Comparison of ENCODE assay signal across 24 cellular contexts in genomic region chr16:67263201-67263600, GRCh38. TPM values are rescaled to one million over a fixed set of nuclear protein-coding genes. Genes with fewer than 3 reads are reported as not detected.
DNase-seq lines count a peak whose midpoint lies in the region; FAIRE-seq and TF ChIP-seq lines count a peak whose summit lies in the region.
"Had no signal": no experiment of that assay in that cellular context is flagged by ENCODE, and none has a peak within 500 bp of the region (broad histone marks: within the 10 kb centered on the region; RNA-seq: fewer than 3 reads in every experiment).

No MANE protein-coding gene starts in this region.

- H3K36me3 ChIP-seq in H1 (ENCODE audit: control insufficient read depth in 2 of 4, insufficient read depth in 4 of 4, low read length in 3 of 4) (no peaks in the 10 kb centered on the region), osteoblast (ENCODE audit: insufficient read depth, low read length) (peaks cover 3% of the 10 kb centered on the region)
- H3K36me3 ChIP-seq: BE2C; BLaER1 treated with 17β-estradiol and CSF1 and Interleukin-3, amounts not matched to agents 10 nM and 100 nM had no signal

- H3K27ac ChIP-seq in H1 (ENCODE audit: low read depth, low read length): no peak overlapping the region
- H3K27ac ChIP-seq in osteoblast (ENCODE audit: low read depth, low read length): no peak overlapping the region
- H3K27ac ChIP-seq: 22Rv1; A549; BLaER1 treated with 17β-estradiol and CSF1 and Interleukin-3, amounts not matched to agents 10 nM and 100 nM; GM23248 had no signal

- H2BK20ac ChIP-seq in H1 (ENCODE audit: low read length): no peak overlapping the region

- POLR2A ChIA-PET in H1 (lab: Charles Lee; ENCODE audit: partially characterized antibody): interaction anchor here (2.8 kb wide), 1 partner anchor 14 kb away, joined by 12 read pairs; the partner anchor contains the start of gene SLC9A5

- H4K20me1 ChIP-seq in H1 (replicated peaks in 1 of 2; ENCODE audit: control insufficient read depth in 1 of 2, insufficient read depth in 2 of 2, low read length in 2 of 2) (peaks cover 0 to 2% of the 10 kb centered on the region in 2 experiments), osteoblast (ENCODE audit: insufficient read depth, low read length) (no peaks in the 10 kb centered on the region)
- H4K20me1 ChIP-seq: BLaER1 treated with 17β-estradiol and CSF1 and Interleukin-3, amounts not matched to agents 10 nM and 100 nM had no signal

- H3K9me3 ChIP-seq in H1 (ENCODE audit: insufficient read depth in 2 of 2, low read depth in 1 of 2, low read length in 1 of 2): no peaks in the 10 kb centered on the region
- H3K9me3 ChIP-seq in osteoblast (ENCODE audit: low read depth, low read length): no peaks in the 10 kb centered on the region
- H3K9me3 ChIP-seq: A549; BE2C; BLaER1 treated with 17β-estradiol and CSF1 and Interleukin-3, amounts not matched to agents 10 nM and 100 nM had no signal

- no peak for TF ChIP-seq RAD21 in H1 (IDR thresholded peaks at IDR 0.05 in 1 of 2, conservative IDR thresholded peaks at IDR 0.05 in 1 of 2; ENCODE audit: low read depth in 2 of 2, low read length in 2 of 2)

- H3K79me2 ChIP-seq in H1 (ENCODE audit: control insufficient read depth in 1 of 2, insufficient read depth in 2 of 2, low read length in 2 of 2) (no peaks in the 10 kb centered on the region), osteoblast (ENCODE audit: insufficient read depth, low read length) (no peaks in the 10 kb centered on the region)

- no peaks in the 10 kb centered on the region for H3K36me3 Mint-ChIP-seq in T-helper 1 cell treated with Interleukin-12 subunit alpha and Interleukin-12 subunit beta and Interleukin-4 antibody, amounts not matched to agents 30 μg/mL and 1 μg/mL, for 36 hours (ENCODE audit: low read depth)
- H3K36me3 Mint-ChIP-seq: CD14-positive monocyte; CD8-positive, alpha-beta memory T cell had no signal

- no peak overlapping the region for H3K23ac ChIP-seq in H1 (ENCODE audit: insufficient read length)

- H4K5ac ChIP-seq in H1 (ENCODE audit: insufficient read length, low read depth, low read length): no peak overlapping the region

- WGBS in H1 (ENCODE audit: extremely low coverage in 1 of 2, insufficient coverage in 1 of 2, insufficient read length in 1 of 2, insufficient replicate concordance in 2 of 2, low coverage in 1 of 2, low lambda C conversion rate in 2 of 2, missing lambda C conversion rate in 1 of 2), 2 experiments: 78% methylated on average over 3 of the region's 3 CpGs; no CpG with 5 or more reads in 1 of the 2 experiments

- peaks cover 6% of the 10 kb centered on the region for H3K27me3 Mint-ChIP-seq in T-helper 1 cell treated with Interleukin-12 subunit alpha and Interleukin-12 subunit beta and Interleukin-4 antibody, amounts not matched to agents 30 μg/mL and 1 μg/mL, for 36 hours (ENCODE audit: low read depth)

- H3K4me1 ChIP-seq in H1 (replicated peaks in 1 of 4; ENCODE audit: control insufficient read depth in 3 of 4, insufficient read depth in 4 of 4, low read length in 3 of 4): no peaks in the 10 kb centered on the region; a peak in 1 of 7 replicates
- H3K4me1 ChIP-seq in osteoblast (ENCODE audit: insufficient read depth, low read length): peaks cover 16% of the 10 kb centered on the region
- H3K4me1 ChIP-seq: BE2C had no signal

- no peak overlapping the region for H3K56ac ChIP-seq in H1 (replicated peaks; ENCODE audit: insufficient read length, low read depth, low read length)

- TF ChIP-seq EP300 in H1 (IDR thresholded peaks at IDR 0.05; ENCODE audit: borderline replicate concordance in 1 of 2, low read depth in 2 of 2, low read length in 2 of 2): no peak

- H3K9ac ChIP-seq in H1 (replicated peaks in 1 of 4; ENCODE audit: extremely low read depth in 1 of 4, low read depth in 3 of 4, low read length in 3 of 4): no peak overlapping the region
- H3K9ac ChIP-seq: BLaER1 treated with 17β-estradiol and CSF1 and Interleukin-3, amounts not matched to agents 10 nM and 100 nM; GM23248 had no signal

- H4K8ac ChIP-seq in H1 (ENCODE audit: extremely low read depth, insufficient read depth, low read length): peak overlapping the region; percentile 48; the same call in 1 of the 2 replicates

- no peak overlapping the region for H2BK120ac ChIP-seq in H1 (replicated peaks; ENCODE audit: low read depth, low read length)

- CTCF ChIA-PET in H1 (lab: Charles Lee; ENCODE audit: partially characterized antibody): interaction anchor here (1.2 to 14.4 kb wide), 6 partner anchors 15 to 130 kb away, joined by 3 to 217 read pairs (median 8); partner anchors contain the start of genes FHOD1, KCTD19, LRRC36 and PLEKHG4

- no peaks in the 10 kb centered on the region for H3K9me3 Mint-ChIP-seq in T-helper 1 cell treated with Interleukin-12 subunit alpha and Interleukin-12 subunit beta and Interleukin-4 antibody, amounts not matched to agents 30 μg/mL and 1 μg/mL, for 36 hours
- H3K9me3 Mint-ChIP-seq: CD4-positive, alpha-beta T cell; CD8-positive, alpha-beta memory T cell; H9 had no signal

- H4K91ac ChIP-seq in H1 (replicated peaks; ENCODE audit: insufficient read length, low read length): no peak overlapping the region

- no peak overlapping the region for H3K18ac ChIP-seq in H1 (ENCODE audit: extremely low read depth, low read length)

- H3K27me3 ChIP-seq in H1 (replicated peaks in 1 of 4; ENCODE audit: control insufficient read depth in 3 of 4, extremely low read depth in 1 of 4, insufficient read depth in 3 of 4, low read length in 3 of 4) (no peaks in the 10 kb centered on the region; a peak in 1 of 7 replicates), osteoblast (ENCODE audit: insufficient read depth, low read length) (no peaks in the 10 kb centered on the region)
- H3K27me3 ChIP-seq: BE2C; BLaER1 treated with 17β-estradiol and CSF1 and Interleukin-3, amounts not matched to agents 10 nM and 100 nM had no signal

- H3K23me2 ChIP-seq in H1 (ENCODE audit: low read depth, low read length): no peaks in the 10 kb centered on the region

- H3K4me3 Mint-ChIP-seq in T-helper 1 cell treated with Interleukin-12 subunit alpha and Interleukin-12 subunit beta and Interleukin-4 antibody, amounts not matched to agents 30 μg/mL and 1 μg/mL, for 36 hours: no peak overlapping the region
- H3K4me3 Mint-ChIP-seq: CD14-positive monocyte; CD4-positive, alpha-beta T cell; CD8-positive, alpha-beta memory T cell; H9 had no signal

- H3K27ac Mint-ChIP-seq in T-helper 1 cell treated with Interleukin-12 subunit alpha and Interleukin-12 subunit beta and Interleukin-4 antibody, amounts not matched to agents 30 μg/mL and 1 μg/mL, for 36 hours: peak overlapping the region; percentile 18
- H3K27ac Mint-ChIP-seq: CD14-positive monocyte; CD4-positive, alpha-beta T cell; H9 had no signal

- no peaks in the 10 kb centered on the region for H3K79me1 ChIP-seq in H1 (ENCODE audit: low read depth, low read length)

- no peak overlapping the region for H2AFZ ChIP-seq in H1 (ENCODE audit: low read length)
- H2AFZ ChIP-seq in osteoblast (ENCODE audit: low read length): no peak overlapping the region
- H2AFZ ChIP-seq: GM23248 had no signal

- no peak for TF ChIP-seq POLR2A in H1 (IDR thresholded peaks at IDR 0.05; ENCODE audit: control extremely low read depth in 1 of 2, low read depth in 2 of 2, low read length in 2 of 2)

- no peak overlapping the region for H3K4me3 ChIP-seq in H1 (ENCODE audit: extremely low read depth in 1 of 4, insufficient read depth in 2 of 4, low read depth in 3 of 4, low read length in 4 of 4)
- no peak overlapping the region for H3K4me3 ChIP-seq in osteoblast (ENCODE audit: insufficient read depth, low read length)
- H3K4me3 ChIP-seq: A549; BLaER1 treated with 17β-estradiol and CSF1 and Interleukin-3, amounts not matched to agents 10 nM and 100 nM; GM23248 had no signal

- no peak for DNase-seq in T-helper 1 cell
- peak; percentile 18 for DNase-seq in ELF-1 (ENCODE audit: low read depth, low spot score)
- no peak for DNase-seq in H1 (ENCODE audit: low read depth in 1 of 2, low spot score in 2 of 2)
- DNase-seq in osteoblast (ENCODE audit: insufficient read length, low spot score, missing footprints): peak; percentile 53
- DNase-seq in GM19240 (ENCODE audit: insufficient read length, low spot score): no peak
- DNase-seq in OCI-M1 (lab: John Stamatoyannopoulos, UW): no peak
- DNase-seq: ACHN; AML-193; BE2C; CD4-positive, alpha-beta T cell; CD8-positive, alpha-beta memory T cell; DMS 273 treated with DMSO at 0.1 percent for 48 hours; DMS79; EL; GF-D8; GM23248 had no signal

- no peak overlapping the region for H3K14ac ChIP-seq in H1 (ENCODE audit: insufficient read length)

- peaks cover 7% of the 10 kb centered on the region for H3K4me1 Mint-ChIP-seq in T-helper 1 cell treated with Interleukin-12 subunit alpha and Interleukin-12 subunit beta and Interleukin-4 antibody, amounts not matched to agents 30 μg/mL and 1 μg/mL, for 36 hours (ENCODE audit: low read depth)
- H3K4me1 Mint-ChIP-seq: CD8-positive, alpha-beta memory T cell; H9 had no signal

- TF ChIP-seq CTCF in H1 (IDR thresholded peaks at IDR 0.05; ENCODE audit: control extremely low read depth in 1 of 3, insufficient read depth in 1 of 3, low read depth in 1 of 3, low read length in 3 of 3) (no peak), osteoblast (IDR thresholded peaks at IDR 0.05; ENCODE audit: extremely low read depth, low read depth, low read length) (no peak)

- no peak overlapping the region for H2BK15ac ChIP-seq in H1 (ENCODE audit: low read length)

- H2BK12ac ChIP-seq in H1 (ENCODE audit: low read depth, low read length): no peak overlapping the region

- H3K4me2 ChIP-seq in H1 (ENCODE audit: insufficient read depth in 1 of 2, low read depth in 2 of 2, low read length in 2 of 2) (no peak overlapping the region), osteoblast (ENCODE audit: insufficient read depth, low read length) (no peak overlapping the region)
- H3K4me2 ChIP-seq: A549 had no signal

- H3K4ac ChIP-seq in H1 (replicated peaks; ENCODE audit: insufficient read length, low read depth, low read length): no peak overlapping the region

- H2BK5ac ChIP-seq in H1 (ENCODE audit: low read depth, low read length): no peak overlapping the region

- no peak overlapping the region for H2AK5ac ChIP-seq in H1 (ENCODE audit: low read depth, low read length)

- FAIRE-seq in H1 (lab: Jason Lieb, UNC): no peak
- FAIRE-seq: A549, D721Med, GM12891 had no signal

RNA-seq across cellular contexts. Expression of gene SLC9A5, which starts 14.4 kb away (rescaled TPM):
- 7.9 and 8.5 TPM in 2 replicates for total RNA-seq in H1 (2021; fragmentation: NEBNext Ultra II Directional; extraction: Animal tissue kit (Norgen Biotek cat#: 25700))
- polyA plus RNA-seq in H1 (2011; rRNA removed): 8.6 and 11.6 TPM in 2 replicates
- polyA plus RNA-seq in H1 (2011; cell fraction: cytosol; rRNA removed): 11.7 TPM
- 63.5 TPM for polyA plus RNA-seq in H1 (2011; cell fraction: nucleus; rRNA removed)
- 7.6 to 12.3 TPM (median 10.6 TPM) in 4 replicates for polyA plus RNA-seq in H1 (2012, experiment 1 of 2)
- 4.7 TPM for polyA plus RNA-seq in H1 (2012, experiment 2 of 2)
- 5.2 TPM for polyA plus RNA-seq in H1 (2013, experiment 1 of 2)
- polyA plus RNA-seq in H1 (2013, experiment 2 of 2): 5.2 TPM
- polyA minus RNA-seq in H1 (2011; rRNA and poly(A)+ RNA removed): 6.3 and 6.7 TPM in 2 replicates
- polyA minus RNA-seq in H1 (2011; cell fraction: cytosol; rRNA and poly(A)+ RNA removed): 3.6 TPM
- 12.6 TPM for polyA minus RNA-seq in H1 (2011; cell fraction: nucleus; rRNA and poly(A)+ RNA removed)
- total RNA-seq in osteoblast: 2.9 and 3.6 TPM in 2 replicates
- polyA plus RNA-seq: CD14-positive monocyte; CD8-positive, alpha-beta memory T cell had no signal

RNA-seq across cellular contexts. Expression of gene FHOD1, which starts 15.9 kb away (rescaled TPM):
- 55.4 and 60.7 TPM in 2 replicates for total RNA-seq in H1 (2021; fragmentation: NEBNext Ultra II Directional; extraction: Animal tissue kit (Norgen Biotek cat#: 25700))
- polyA plus RNA-seq in H1 (2011; rRNA removed): 31.3 and 49.1 TPM in 2 replicates
- 37.0 TPM for polyA plus RNA-seq in H1 (2011; cell fraction: cytosol; rRNA removed)
- 265 TPM for polyA plus RNA-seq in H1 (2011; cell fraction: nucleus; rRNA removed)
- 61.4 to 64.9 TPM (median 62.6 TPM) in 4 replicates for polyA plus RNA-seq in H1 (2012, experiment 1 of 2)
- polyA plus RNA-seq in H1 (2012, experiment 2 of 2): 45.5 TPM
- 52.4 TPM for polyA plus RNA-seq in H1 (2013, experiment 1 of 2)
- polyA plus RNA-seq in H1 (2013, experiment 2 of 2): 54.1 TPM
- 16.5 and 38.8 TPM in 2 replicates for polyA minus RNA-seq in H1 (2011; rRNA and poly(A)+ RNA removed)
- polyA minus RNA-seq in H1 (2011; cell fraction: cytosol; rRNA and poly(A)+ RNA removed): 17.6 TPM
- 47.7 TPM for polyA minus RNA-seq in H1 (2011; cell fraction: nucleus; rRNA and poly(A)+ RNA removed)
- total RNA-seq in osteoblast: 27.4 and 28.2 TPM in 2 replicates

RNA-seq across cellular contexts. Expression of gene PLEKHG4, which starts 16.1 kb away (rescaled TPM):
- 7.4 and 7.7 TPM in 2 replicates for total RNA-seq in H1 (2021; fragmentation: NEBNext Ultra II Directional; extraction: Animal tissue kit (Norgen Biotek cat#: 25700))
- 11.1 and 19.8 TPM in 2 replicates for polyA plus RNA-seq in H1 (2011; rRNA removed)
- polyA plus RNA-seq in H1 (2011; cell fraction: cytosol; rRNA removed): 11.0 TPM
- polyA plus RNA-seq in H1 (2011; cell fraction: nucleus; rRNA removed): 51.8 TPM
- 5.7 to 10.4 TPM (median 7.0 TPM) in 4 replicates for polyA plus RNA-seq in H1 (2012, experiment 1 of 2)
- polyA plus RNA-seq in H1 (2012, experiment 2 of 2): 6.4 TPM
- polyA plus RNA-seq in H1 (2013, experiment 1 of 2): 6.1 TPM
- polyA plus RNA-seq in H1 (2013, experiment 2 of 2): 4.0 TPM
- 6.4 and 9.0 TPM in 2 replicates for polyA minus RNA-seq in H1 (2011; rRNA and poly(A)+ RNA removed)
- 17.0 TPM for polyA minus RNA-seq in H1 (2011; cell fraction: cytosol; rRNA and poly(A)+ RNA removed)
- polyA minus RNA-seq in H1 (2011; cell fraction: nucleus; rRNA and poly(A)+ RNA removed): 8.1 TPM
- 31.8 and 41.6 TPM in 2 replicates for total RNA-seq in osteoblast

RNA-seq across cellular contexts. Expression of gene TMEM208, which starts 36.3 kb away (rescaled TPM):
- total RNA-seq in H1 (2021; fragmentation: NEBNext Ultra II Directional; extraction: Animal tissue kit (Norgen Biotek cat#: 25700)): 37.7 and 37.9 TPM in 2 replicates
- polyA plus RNA-seq in H1 (2011; rRNA removed): 93.9 and 100.0 TPM in 2 replicates
- 76.6 TPM for polyA plus RNA-seq in H1 (2011; cell fraction: cytosol; rRNA removed)
- 66.5 TPM for polyA plus RNA-seq in H1 (2011; cell fraction: nucleus; rRNA removed)
- 42.9 to 57.2 TPM (median 49.6 TPM) in 4 replicates for polyA plus RNA-seq in H1 (2012, experiment 1 of 2)
- polyA plus RNA-seq in H1 (2012, experiment 2 of 2): 71.1 TPM
- 48.0 TPM for polyA plus RNA-seq in H1 (2013, experiment 1 of 2)
- 59.4 TPM for polyA plus RNA-seq in H1 (2013, experiment 2 of 2)
- 43.1 and 48.2 TPM in 2 replicates for polyA minus RNA-seq in H1 (2011; rRNA and poly(A)+ RNA removed)
- polyA minus RNA-seq in H1 (2011; cell fraction: cytosol; rRNA and poly(A)+ RNA removed): 20.2 TPM
- polyA minus RNA-seq in H1 (2011; cell fraction: nucleus; rRNA and poly(A)+ RNA removed): 38.5 TPM
- total RNA-seq in osteoblast: 22.4 and 25.3 TPM in 2 replicates

Comparison
In these comparisons a context has a peak if more than half of its experiments do, and no peak if none do; other contexts are left out.
1. DNase-seq: peak in ELF-1 (single experiment) and osteoblast (single experiment); none in T-helper 1 cell (0 of 5), H1 (0 of 2), GM19240 (single experiment) and OCI-M1 (single experiment).